Comparison of ENCODE assay signal across 14 cellular contexts in the genomic region with DNA sequence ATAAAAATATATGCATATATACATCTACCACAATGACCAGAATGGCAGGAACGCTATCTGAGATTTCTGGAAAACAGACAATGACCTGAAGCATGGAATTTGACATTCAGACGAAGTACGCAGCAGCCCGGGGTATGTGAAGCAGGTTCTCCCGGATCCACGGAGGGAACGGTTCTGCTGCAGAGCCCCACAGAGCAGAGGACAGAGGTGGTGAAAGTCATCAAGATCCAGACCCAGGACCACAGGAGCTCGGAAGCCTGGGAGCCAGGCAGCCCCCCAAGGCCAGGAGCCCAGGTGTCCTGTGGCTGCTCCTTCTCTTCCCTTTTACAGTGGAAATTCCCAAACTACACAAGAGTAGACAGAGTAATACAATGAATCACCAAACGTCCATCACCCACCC. TPM values are rescaled to one million over a fixed set of nuclear protein-coding genes. Genes with fewer than 3 reads are reported as not detected.
A peak's percentile ranks its signal among the peaks of the same experiment; 100 is the strongest.
DNase-seq lines count a peak whose midpoint lies in the region; ATAC-seq and TF ChIP-seq lines count a peak whose summit lies in the region.
"Had no signal": no experiment of that assay in that cellular context is flagged by ENCODE, and none has a peak within 500 bp of the region (broad histone marks: within the 10 kb centered on the region; RNA-seq: fewer than 3 reads in every experiment).

No MANE protein-coding gene starts in this region.

- H3K79me1 ChIP-seq in IMR-90 (ENCODE audit: low read depth in 1 of 2, low read length in 2 of 2): no peaks in the 10 kb centered on the region

- POLR2A ChIA-PET in IMR-90 (lab: Charles Lee; ENCODE audit: unreplicated experiment) (no interaction called here), RWPE1 (lab: Yijun Ruan, JAX; ENCODE audit: low non-redundant PET) (no interaction called here)

- H3K4me2 ChIP-seq in IMR-90 (ENCODE audit: low read depth, low read length): no peak overlapping the region
- H3K4me2 ChIP-seq: BLaER1 treated with 17β-estradiol and CSF1 and Interleukin-3, amounts not matched to agents 10 nM and 100 nM had no signal

- H3K56ac ChIP-seq in IMR-90 (ENCODE audit: extremely low read depth, insufficient read depth, low read length): no peak overlapping the region

- H4K20me1 ChIP-seq in IMR-90 (ENCODE audit: insufficient read depth, low read length): no peaks in the 10 kb centered on the region
- H4K20me1 ChIP-seq: BLaER1 treated with 17β-estradiol and CSF1 and Interleukin-3, amounts not matched to agents 10 nM and 100 nM had no signal

- no peak overlapping the region for H2BK15ac ChIP-seq in IMR-90 (ENCODE audit: low read depth, low read length)

- H3K9me3 ChIP-seq in IMR-90 (ENCODE audit: control insufficient read depth, insufficient read depth, low read length) (peaks cover 24% of the 10 kb centered on the region), sigmoid colon (peaks cover 0 to 14% (median 8%) of the 10 kb centered on the region in 4 donors), WERI-Rb-1 (ENCODE audit: severe bottlenecking) (peaks cover 18% of the 10 kb centered on the region)

- CTCF ChIA-PET in IMR-90 (lab: Yijun Ruan, JAX) (no interaction called here), RWPE1 (lab: Yijun Ruan, JAX) (no interaction called here)

- H3K18ac ChIP-seq in IMR-90 (ENCODE audit: low read depth, low read length): no peak overlapping the region

- in situ Hi-C loops in IMR-90 (cut with MboI; ENCODE audit: low sequenced_read_pairs): no loop called here

- no peaks in the 10 kb centered on the region for H3K9me1 ChIP-seq in IMR-90 (ENCODE audit: insufficient read depth, low read length)

- TF ChIP-seq POLR2A in IMR-90 (IDR thresholded peaks at IDR 0.05; ENCODE audit: low read depth, low read length) (no peak), sigmoid colon (IDR thresholded peaks at IDR 0.05) (no peak)

- H2AK5ac ChIP-seq in IMR-90 (ENCODE audit: low read depth, low read length): no peak overlapping the region

- no peak overlapping the region for H4K91ac ChIP-seq in IMR-90 (ENCODE audit: insufficient read depth, low read depth, low read length)

- TF ChIP-seq CTCF in IMR-90 (conservative IDR thresholded peaks at IDR 0.05; ENCODE audit: low read depth, low read length) (no peak), coronary artery (IDR thresholded peaks at IDR 0.05) (no peak), sigmoid colon (IDR thresholded peaks at IDR 0.05) (no peak), WERI-Rb-1 (IDR thresholded peaks at IDR 0.05; ENCODE audit: low read depth, low read length) (no peak), RWPE1 (conservative IDR thresholded peaks at IDR 0.05; ENCODE audit: low read depth) (no peak)

- H3K4ac ChIP-seq in IMR-90 (ENCODE audit: low read depth, low read length): no peak overlapping the region

- no peak overlapping the region for H3K23ac ChIP-seq in IMR-90 (ENCODE audit: low read depth, low read length)

- H3K4me3 ChIP-seq in IMR-90 (ENCODE audit: insufficient read depth, low read depth, low read length) (no peak overlapping the region), coronary artery (no peak overlapping the region), sigmoid colon (no peak overlapping the region), WERI-Rb-1 (ENCODE audit: low read depth, low read length) (no peak overlapping the region)
- H3K4me3 ChIP-seq: BLaER1 treated with 17β-estradiol and CSF1 and Interleukin-3, amounts not matched to agents 10 nM and 100 nM had no signal

- dilution Hi-C loops in IMR-90 (cut with HindIII; ENCODE audit: low sequenced_read_pairs, unreplicated experiment): no loop called here

- BruUV-seq in IMR-90 (replicated peaks; lab: Mats Ljungman, UMichigan): no TSS peak

- peak overlapping the region; percentile 54 for H2BK5ac ChIP-seq in IMR-90 (ENCODE audit: low read depth, low read length, poor library complexity, severe bottlenecking)

- H3K36me3 ChIP-seq in IMR-90 (ENCODE audit: control insufficient read depth, insufficient read depth, low read length) (peaks cover 3% of the 10 kb centered on the region; the same call in 1 of the 2 replicates), sigmoid colon (peaks cover 0 to 10% (median 0%) of the 10 kb centered on the region in 4 donors), WERI-Rb-1 (peaks cover 6% of the 10 kb centered on the region)

- H3K14ac ChIP-seq in IMR-90 (replicated peaks; ENCODE audit: low read depth, low read length): no peak overlapping the region

- no peaks in the 10 kb centered on the region for H3K27me3 ChIP-seq in IMR-90 (ENCODE audit: control insufficient read depth, insufficient read depth, low read length)
- H3K27me3 ChIP-seq in sigmoid colon: no peaks in the 10 kb centered on the region
- H3K27me3 ChIP-seq in WERI-Rb-1 (ENCODE audit: insufficient read depth, low read depth, severe bottlenecking): no peaks in the 10 kb centered on the region
- H3K27me3 ChIP-seq: BLaER1 treated with 17β-estradiol and CSF1 and Interleukin-3, amounts not matched to agents 10 nM and 100 nM had no signal

- TF ChIP-seq RAD21 in IMR-90 (IDR thresholded peaks at IDR 0.05; ENCODE audit: low read length): no peak

- H3K9ac ChIP-seq in IMR-90 (ENCODE audit: low read depth, low read length): no peak overlapping the region
- H3K9ac ChIP-seq: BLaER1 treated with 17β-estradiol and CSF1 and Interleukin-3, amounts not matched to agents 10 nM and 100 nM had no signal

- no peak overlapping the region for H4K8ac ChIP-seq in IMR-90 (ENCODE audit: low read depth in 2 of 2, low read length in 2 of 2)

- H3K4me1 ChIP-seq in IMR-90 (ENCODE audit: control insufficient read depth, insufficient read depth, low read length) (no peaks in the 10 kb centered on the region), sigmoid colon (no peaks in the 10 kb centered on the region)

- no CpG with 5 or more reads among the region's 9 CpGs for WGBS in IMR-90 (ENCODE audit: extremely low coverage in 2 of 2, insufficient read length in 1 of 2), 2 experiments
- 95 to 96% methylated on average over 9 of the region's 9 CpGs for WGBS in sigmoid colon, 2 donors

- H3K27ac ChIP-seq in IMR-90 (ENCODE audit: insufficient read depth, low read length) (no peak overlapping the region), coronary artery (no peak overlapping the region), sigmoid colon (no peak overlapping the region), WERI-Rb-1 (no peak overlapping the region), RWPE1 (no peak overlapping the region)
- H3K27ac ChIP-seq: BLaER1 treated with 17β-estradiol and CSF1 and Interleukin-3, amounts not matched to agents 10 nM and 100 nM had no signal

- no peak overlapping the region for H2AFZ ChIP-seq in IMR-90 (replicated peaks; ENCODE audit: low read length, poor library complexity)

- DNase-seq in IMR-90 (no peak), coronary artery (ENCODE audit: low spot score) (peak; percentile 66), mesenteric fat pad (ENCODE audit: low spot score) (peak; percentile 33), sigmoid colon (peak; percentile 25), WERI-Rb-1 (no peak), RWPE1 (ENCODE audit: low spot score) (no peak), NCI-H2196 (lab: John Stamatoyannopoulos, UW; ENCODE audit: unreplicated experiment) (no peak), medulla oblongata (ENCODE audit: extremely low spot score) (no peak)
- DNase-seq: Calu3; CD8-positive, alpha-beta T cell; DMS79 treated with DMSO at 0.1 percent for 48 hours; GF-D8; H9 had no signal

- H4K5ac ChIP-seq in IMR-90 (ENCODE audit: low read depth, low read length): no peak overlapping the region

- no peak for TF ChIP-seq EP300 in sigmoid colon (IDR thresholded peaks at IDR 0.05)

- ATAC-seq in IMR-90 (ENCODE audit: low read depth): no peak
- ATAC-seq: CD8-positive, alpha-beta T cell had no signal

- no peak overlapping the region for H2BK120ac ChIP-seq in IMR-90 (ENCODE audit: low read depth, low read length)

- intact Hi-C loops in IMR-90 (cut with micrococcal nuclease): no loop called here
- intact Hi-C loops in sigmoid colon (cut with DNase I): no loop called here

- no peak overlapping the region for H2AK9ac ChIP-seq in IMR-90 (replicated peaks; ENCODE audit: low read depth, low read length, poor library complexity)

- H2BK20ac ChIP-seq in IMR-90 (ENCODE audit: low read depth, low read length): no peak overlapping the region

TF ChIP-seq in IMR-90, 13 proteins besides CTCF, POLR2A, EP300 and RAD21:
- no peak for TF ChIP-seq MAFK (IDR thresholded peaks at IDR 0.05; ENCODE audit: low read depth, low read length)
- TF ChIP-seq BHLHE40 (IDR thresholded peaks at IDR 0.05; ENCODE audit: low read depth, low read length): no peak
- no peak for TF ChIP-seq SMC3 (IDR thresholded peaks at IDR 0.05; ENCODE audit: low read depth, low read length)
- TF ChIP-seq CHD1 (IDR thresholded peaks at IDR 0.05; ENCODE audit: low read depth, low read length): no peak
- TF ChIP-seq RFX5 (IDR thresholded peaks at IDR 0.05; ENCODE audit: low read depth, low read length): no peak
- no peak for TF ChIP-seq MXI1 (IDR thresholded peaks at IDR 0.05; ENCODE audit: borderline replicate concordance, low read depth, low read length)
- no peak for TF ChIP-seq MAZ (IDR thresholded peaks at IDR 0.05; ENCODE audit: borderline replicate concordance, low read depth, low read length)
TF ChIP-seq in IMR-90: peak in this region for 0.

RNA-seq across cellular contexts. Expression of gene DNAAF5, which starts 42.1 kb away (rescaled TPM):
- 12.4 and 13.9 TPM in 2 replicates for total RNA-seq in IMR-90 (2012; rRNA removed)
- polyA plus RNA-seq in IMR-90 (2012; rRNA removed): 32.6 and 36.1 TPM in 2 replicates
- 31.6 and 49.2 TPM in 2 replicates for polyA plus RNA-seq in IMR-90 (2012; cell fraction: cytosol; rRNA removed)
- polyA plus RNA-seq in IMR-90 (2012; cell fraction: nucleus; rRNA removed; ENCODE audit: low replicate concordance): 25.7 and 57.6 TPM in 2 replicates
- total RNA-seq in mesenteric fat pad: 20.4 TPM
- total RNA-seq in sigmoid colon: 10 to 100 TPM; 13.2 to 25.4 (median 16.0) TPM
- polyA plus RNA-seq in sigmoid colon: 10 to 100 TPM in 1 of 3 donors, 1 to 10 TPM in 2; 7.8 to 23.4 (median 9.7) TPM

RNA-seq across cellular contexts. Expression of gene PRKAR1B, which starts 42.7 kb away (rescaled TPM):
- 14.7 and 15.2 TPM in 2 replicates for total RNA-seq in IMR-90 (2012; rRNA removed)
- 19.8 and 20.2 TPM in 2 replicates for polyA plus RNA-seq in IMR-90 (2012; rRNA removed)
- 12.5 and 20.6 TPM in 2 replicates for polyA plus RNA-seq in IMR-90 (2012; cell fraction: cytosol; rRNA removed)
- 21.9 and 29.1 TPM in 2 replicates for polyA plus RNA-seq in IMR-90 (2012; cell fraction: nucleus; rRNA removed; ENCODE audit: low replicate concordance)
- 11.7 TPM for total RNA-seq in mesenteric fat pad
- 10 to 100 TPM in 3 of 4 donors, 1 to 10 TPM in 1; 9.7 to 26.6 (median 10.9) TPM for total RNA-seq in sigmoid colon
- 10 to 100 TPM in 2 of 3 donors, 1 to 10 TPM in 1; 9.5 to 20.4 (median 12.6) TPM for polyA plus RNA-seq in sigmoid colon

Comparison
In these comparisons a context has a peak if more than half of its experiments do, and no peak if none do; other contexts are left out.
1. DNase-seq: peak in coronary artery (single experiment), mesenteric fat pad (single experiment) and sigmoid colon (single experiment); none in IMR-90 (single experiment), WERI-Rb-1 (single experiment), RWPE1 (single experiment), NCI-H2196 (single experiment) and medulla oblongata (single experiment).